ENCODE assay signal across 8 cellular contexts in genomic region chr19:31625575-31625974, GRCh38.
"Had no signal": no experiment of that assay in that cellular context is flagged by ENCODE, and none has a peak within 500 bp of the region (broad histone marks: within the 10 kb centered on the region; RNA-seq: fewer than 3 reads in every experiment).

No MANE protein-coding gene starts in this region.

- ATAC-seq: GM12878 had no signal

- FAIRE-seq: G401.6, GM12878, GM12891, GM12892, GM18507, GM19239 had no signal

- H3K4me3 ChIP-seq: GM12878 had no signal

- DNase-seq: GDM1, GF-D8 had no signal
